ENCODE assay signal across 17 cellular contexts in the genomic region with DNA sequence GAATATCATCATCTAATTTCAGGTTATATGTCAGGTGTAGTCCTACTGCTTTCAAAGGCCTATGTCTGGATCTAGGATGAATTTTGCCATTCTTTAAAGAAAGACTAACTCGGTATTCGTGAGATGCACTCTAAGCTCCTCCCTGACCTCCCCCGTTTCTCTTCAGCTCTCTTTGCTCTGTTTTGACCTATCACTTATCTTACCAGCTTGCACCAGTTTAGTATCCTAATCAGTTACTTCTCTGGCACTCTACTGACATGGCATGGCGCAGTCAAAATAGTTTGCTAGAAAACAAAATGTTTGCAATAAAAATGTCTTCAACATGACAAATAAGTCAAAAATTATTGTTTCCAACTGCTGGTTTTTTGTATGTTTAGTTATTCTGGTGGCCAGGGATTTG. TPM values are rescaled to one million over a fixed set of nuclear protein-coding genes. Genes with fewer than 3 reads are reported as not detected.
A peak's percentile ranks its signal among the peaks of the same experiment; 100 is the strongest.
DNase-seq lines count a peak whose midpoint lies in the region; ATAC-seq and TF ChIP-seq lines count a peak whose summit lies in the region.
"Had no signal": no experiment of that assay in that cellular context is flagged by ENCODE, and none has a peak within 500 bp of the region (broad histone marks: within the 10 kb centered on the region; RNA-seq: fewer than 3 reads in every experiment).

No MANE protein-coding gene starts in this region.

- intact Hi-C loops in heart right ventricle (cut with DNase I) (loop anchor here in 1 of 10 donors (10.0 kb wide), 1 partner anchor 60 kb away; no protein-coding TSS in a partner anchor), cardiac septum (cut with DNase I) (no loop called here), left ventricle myocardium superior (cut with micrococcal nuclease) (no loop called here)
- intact Hi-C loops in activated T-helper 1 cell treated with anti-CD3 and anti-CD28 coated beads, Interleukin-12 subunit alpha, Interleukin-12 subunit beta, Interleukin-2, Interleukin-4 antibody, amounts not matched to agents 30 ng/mL and 10 ng/mL and 1 ng/mL, durations not matched to agents 14 hours and 24 hours and 36 hours (cut with micrococcal nuclease): no loop called here

- peak overlapping the region; percentile 19 for H3K27ac Mint-ChIP-seq in activated T-helper 1 cell treated with anti-CD3 and anti-CD28 coated beads, Interleukin-12 subunit alpha, Interleukin-12 subunit beta, Interleukin-2, Interleukin-4 antibody, amounts not matched to agents 30 ng/mL and 10 ng/mL and 1 ng/mL, durations not matched to agents 14 hours and 24 hours and 36 hours
- H3K27ac Mint-ChIP-seq in T-helper 17 cell (no peak overlapping the region), endothelial cell (ENCODE audit: unreplicated experiment) (no peak overlapping the region)
- H3K27ac Mint-ChIP-seq: CD4-positive, alpha-beta memory T cell; GM23338 had no signal

- WGBS in heart right ventricle, 2 donors: 51 to 61% methylated on average over 4 of the region's 4 CpGs

- peak overlapping the region in 6 of 10 donors; percentile 21 to 69 (median 50) for H3K27ac ChIP-seq in heart right ventricle

- peaks cover 0 to 92% (median 20%) of the 10 kb centered on the region in 9 donors for H3K36me3 ChIP-seq in heart right ventricle

- peaks cover 48% of the 10 kb centered on the region for H3K36me3 Mint-ChIP-seq in activated T-helper 1 cell treated with anti-CD3 and anti-CD28 coated beads, Interleukin-12 subunit alpha, Interleukin-12 subunit beta, Interleukin-2, Interleukin-4 antibody, amounts not matched to agents 30 ng/mL and 10 ng/mL and 1 ng/mL, durations not matched to agents 14 hours and 24 hours and 36 hours (ENCODE audit: low read depth)
- H3K36me3 Mint-ChIP-seq in T-helper 17 cell (ENCODE audit: low read depth) (no peaks in the 10 kb centered on the region), endothelial cell (ENCODE audit: low read depth, unreplicated experiment) (peaks cover 10% of the 10 kb centered on the region)

- peaks cover 0 to 24% (median 11%) of the 10 kb centered on the region in 9 donors for H3K4me1 ChIP-seq in heart right ventricle

- H3K4me3 ChIP-seq in heart right ventricle: no peak overlapping the region
- H3K4me3 ChIP-seq: GM23338 had no signal

- H3K27me3 Mint-ChIP-seq in activated T-helper 1 cell treated with anti-CD3 and anti-CD28 coated beads, Interleukin-12 subunit alpha, Interleukin-12 subunit beta, Interleukin-2, Interleukin-4 antibody, amounts not matched to agents 30 ng/mL and 10 ng/mL and 1 ng/mL, durations not matched to agents 14 hours and 24 hours and 36 hours (ENCODE audit: insufficient read depth): no peaks in the 10 kb centered on the region
- H3K27me3 Mint-ChIP-seq in T-helper 17 cell (no peaks in the 10 kb centered on the region), endothelial cell (ENCODE audit: unreplicated experiment) (peaks cover 1% of the 10 kb centered on the region)
- H3K27me3 Mint-ChIP-seq: CD4-positive, alpha-beta memory T cell had no signal

- H3K9me3 ChIP-seq in heart right ventricle: no peaks in the 10 kb centered on the region
- H3K9me3 ChIP-seq in T-helper 17 cell (ENCODE audit: control insufficient read depth, low read length, poor library complexity, severe bottlenecking): no peaks in the 10 kb centered on the region

- H3K4me3 Mint-ChIP-seq in activated T-helper 1 cell treated with anti-CD3 and anti-CD28 coated beads, Interleukin-12 subunit alpha, Interleukin-12 subunit beta, Interleukin-2, Interleukin-4 antibody, amounts not matched to agents 30 ng/mL and 10 ng/mL and 1 ng/mL, durations not matched to agents 14 hours and 24 hours and 36 hours: no peak overlapping the region
- H3K4me3 Mint-ChIP-seq in T-helper 17 cell: no peak overlapping the region
- no peak overlapping the region for H3K4me3 Mint-ChIP-seq in endothelial cell (ENCODE audit: unreplicated experiment)
- H3K4me3 Mint-ChIP-seq: CD4-positive, alpha-beta memory T cell; GM23338; H9 had no signal

- TF ChIP-seq CTCF in heart right ventricle (IDR thresholded peaks at IDR 0.05): no peak
- no peak for TF ChIP-seq CTCF in endothelial cell (IDR thresholded peaks at IDR 0.05; ENCODE audit: unreplicated experiment)

- H3K4me1 Mint-ChIP-seq in activated T-helper 1 cell treated with anti-CD3 and anti-CD28 coated beads, Interleukin-12 subunit alpha, Interleukin-12 subunit beta, Interleukin-2, Interleukin-4 antibody, amounts not matched to agents 30 ng/mL and 10 ng/mL and 1 ng/mL, durations not matched to agents 14 hours and 24 hours and 36 hours (ENCODE audit: low read depth): peaks cover 32% of the 10 kb centered on the region
- H3K4me1 Mint-ChIP-seq in T-helper 17 cell: peaks cover 24% of the 10 kb centered on the region
- H3K4me1 Mint-ChIP-seq in endothelial cell (ENCODE audit: unreplicated experiment): no peaks in the 10 kb centered on the region

- ATAC-seq in heart right ventricle: peak in 5 of 8 donors; percentile 62 to 87 (median 80)
- peak; percentile 81 for ATAC-seq in left ventricle myocardium superior
- ATAC-seq in HG03025 (IDR thresholded peaks at IDR 0.05; ENCODE audit: low FRiP score, unreplicated experiment): no peak
- ATAC-seq in T-helper 17 cell: no peak
- ATAC-seq: GM23338, HCT116 had no signal

- no peaks in the 10 kb centered on the region for H3K27me3 ChIP-seq in heart right ventricle

- no peak for DNase-seq in heart right ventricle
- DNase-seq in cardiac septum (ENCODE audit: low spot score): no peak
- no peak for DNase-seq in activated T-helper 1 cell treated with anti-CD3 and anti-CD28 coated beads, Interleukin-12 subunit alpha, Interleukin-12 subunit beta, Interleukin-2, Interleukin-4 antibody, amounts not matched to agents 30 ng/mL and 10 ng/mL and 1 ng/mL, durations not matched to agents 14 hours and 24 hours and 36 hours (ENCODE audit: low spot score)
- DNase-seq in left ventricle myocardium superior: no peak
- DNase-seq in T-helper 17 cell: no peak
- DNase-seq in endothelial cell (ENCODE audit: low spot score): no peak
- DNase-seq: C1 segment of cervical spinal cord; Calu3; CD4-positive, alpha-beta memory T cell; COR-L47; DMS53; DMS79 treated with DMSO at 0.1 percent for 48 hours; GF-D8; H9 had no signal

- no peaks in the 10 kb centered on the region for H3K9me3 Mint-ChIP-seq in activated T-helper 1 cell treated with anti-CD3 and anti-CD28 coated beads, Interleukin-12 subunit alpha, Interleukin-12 subunit beta, Interleukin-2, Interleukin-4 antibody, amounts not matched to agents 30 ng/mL and 10 ng/mL and 1 ng/mL, durations not matched to agents 14 hours and 24 hours and 36 hours
- H3K9me3 Mint-ChIP-seq in endothelial cell (ENCODE audit: unreplicated experiment): no peaks in the 10 kb centered on the region
- H3K9me3 Mint-ChIP-seq: CD4-positive, alpha-beta memory T cell; GM23338; H9 had no signal

RNA-seq across cellular contexts. Expression of gene SLC16A1, which starts 8.4 kb away (rescaled TPM):
- total RNA-seq in heart right ventricle (100 to 1,000 TPM; 129 to 193 (median 152) TPM), cardiac septum (119 TPM), left ventricle myocardium superior (123 TPM), T-helper 17 cell (10 to 100 TPM; 29.2 to 31.9 TPM), endothelial cell (ENCODE audit: unreplicated experiment) (88.7 TPM)
- polyA plus RNA-seq in heart right ventricle: 10 to 100 TPM; 43.9 to 71.8 TPM
- 73.6 and 77.4 TPM in 2 replicates for total RNA-seq in activated T-helper 1 cell treated with anti-CD3 and anti-CD28 coated beads, Interleukin-12 subunit alpha, Interleukin-12 subunit beta, Interleukin-2, Interleukin-4 antibody, amounts not matched to agents 30 ng/mL and 10 ng/mL and 1 ng/mL, durations not matched to agents 14 hours and 24 hours and 36 hours

Comparison
In these comparisons a context has a peak if more than half of its experiments do, and no peak if none do; other contexts are left out.
1. ATAC-seq: peak in heart right ventricle (5 of 8) and left ventricle myocardium superior (single experiment); none in HG03025 (single experiment) and T-helper 17 cell (single experiment).